ENCODE assay signal across 24 cellular contexts in the genomic region with DNA sequence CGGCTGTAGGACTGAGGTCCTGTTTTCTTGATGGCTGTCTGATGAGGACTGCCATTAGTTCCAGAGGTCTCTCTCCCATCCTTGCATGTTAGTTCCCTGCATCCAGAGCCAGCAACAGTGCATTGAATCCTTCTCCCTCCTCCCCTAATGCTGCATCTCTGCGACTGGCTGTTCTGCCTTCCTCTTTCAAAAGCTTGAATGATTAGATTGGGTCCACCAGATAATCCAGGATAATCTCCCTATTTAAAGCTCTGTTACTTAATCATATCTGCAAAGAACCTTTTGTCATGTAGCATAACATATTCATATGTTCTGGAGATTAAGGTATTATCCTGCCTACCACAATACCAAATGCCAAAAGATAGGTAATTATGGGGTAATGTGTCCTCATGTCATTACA.
A peak's percentile ranks its signal among the peaks of the same experiment; 100 is the strongest.
DNase-seq lines count a peak whose midpoint lies in the region; ATAC-seq and TF ChIP-seq lines count a peak whose summit lies in the region.
"Had no signal": no experiment of that assay in that cellular context is flagged by ENCODE, and none has a peak within 500 bp of the region (broad histone marks: within the 10 kb centered on the region; RNA-seq: fewer than 3 reads in every experiment).

No MANE protein-coding gene starts in this region.

- intact Hi-C loops in stomach (cut with DNase I; ENCODE audit: low total_unique reads), result no loop called here
- intact Hi-C loops in CD4-positive, alpha-beta T cell (cut with DNase I, micrococcal nuclease), result no loop called here

- H3K9me3 ChIP-seq in HAP-1 (no peaks in the 10 kb centered on the region; the same call in none of the 2 replicates), WERI-Rb-1 (ENCODE audit: severe bottlenecking) (no peaks in the 10 kb centered on the region), stomach (no peaks in the 10 kb centered on the region)
- no peaks in the 10 kb centered on the region for H3K9me3 ChIP-seq in CD4-positive, alpha-beta T cell (ENCODE audit: control insufficient read depth, low read length)
- H3K9me3 ChIP-seq: A549; BLaER1 treated with 17β-estradiol and CSF1 and Interleukin-3, amounts not matched to agents 10 nM and 100 nM had no signal

- H3K4me3 Mint-ChIP-seq in CD4-positive, alpha-beta T cell, result no peak overlapping the region
- H3K4me3 Mint-ChIP-seq: B cell; CD4-positive, alpha-beta memory T cell; CD8-positive, alpha-beta memory T cell had no signal

- H3K4me3 ChIP-seq in HAP-1, result no peak overlapping the region
- no peak overlapping the region for H3K4me3 ChIP-seq in WERI-Rb-1 (ENCODE audit: low read depth, low read length)
- no peak overlapping the region for H3K4me3 ChIP-seq in stomach
- H3K4me3 ChIP-seq: A549; BLaER1 treated with 17β-estradiol and CSF1 and Interleukin-3, amounts not matched to agents 10 nM and 100 nM; GM12878 had no signal

- H3K27ac Mint-ChIP-seq in CD4-positive, alpha-beta T cell, result no peak overlapping the region
- H3K27ac Mint-ChIP-seq: B cell; CD4-positive, alpha-beta memory T cell; CD8-positive, alpha-beta memory T cell had no signal

- H3K27me3 ChIP-seq in HAP-1 (ENCODE audit: low read depth) (no peaks in the 10 kb centered on the region), WERI-Rb-1 (ENCODE audit: insufficient read depth, low read depth, severe bottlenecking) (no peaks in the 10 kb centered on the region), stomach (no peaks in the 10 kb centered on the region)
- no peaks in the 10 kb centered on the region for H3K27me3 ChIP-seq in CD4-positive, alpha-beta T cell (ENCODE audit: control insufficient read depth, insufficient read depth, low read length)
- H3K27me3 ChIP-seq: BLaER1 treated with 17β-estradiol and CSF1 and Interleukin-3, amounts not matched to agents 10 nM and 100 nM had no signal

- no peaks in the 10 kb centered on the region for H3K4me1 Mint-ChIP-seq in CD4-positive, alpha-beta T cell (ENCODE audit: low read depth)
- H3K4me1 Mint-ChIP-seq: B cell; CD4-positive, alpha-beta memory T cell; CD8-positive, alpha-beta memory T cell had no signal

- H3K4me1 ChIP-seq in HAP-1 (peaks cover 10% of the 10 kb centered on the region), stomach (no peaks in the 10 kb centered on the region)
- H3K4me1 ChIP-seq: A549; BLaER1 treated with 17β-estradiol and CSF1 and Interleukin-3, amounts not matched to agents 10 nM and 100 nM had no signal

- in situ Hi-C loops in HAP-1 (cut with MboI; ENCODE audit: low sequenced_read_pairs), result no loop called here

- no peak for TF ChIP-seq EP300 in stomach (IDR thresholded peaks at IDR 0.05)

- peaks cover 13% of the 10 kb centered on the region for H3K9me3 Mint-ChIP-seq in CD4-positive, alpha-beta T cell

- 74 to 92% (median 82%) methylated on average over 2 of the region's 2 CpGs for WGBS in stomach, 5 donors

- no peak for ATAC-seq in CD4-positive, alpha-beta T cell (ENCODE audit: poor library complexity)
- ATAC-seq: A549, GM12878 had no signal

- H3K36me3 Mint-ChIP-seq in CD4-positive, alpha-beta T cell (ENCODE audit: low read depth), result no peaks in the 10 kb centered on the region
- H3K36me3 Mint-ChIP-seq: CD4-positive, alpha-beta memory T cell; CD8-positive, alpha-beta memory T cell had no signal

- H3K27ac ChIP-seq in WERI-Rb-1 (no peak overlapping the region), stomach (no peak overlapping the region)
- no peak overlapping the region for H3K27ac ChIP-seq in CD4-positive, alpha-beta T cell (ENCODE audit: low read depth, low read length)
- H3K27ac ChIP-seq: 22Rv1; A549; BLaER1 treated with 17β-estradiol and CSF1 and Interleukin-3, amounts not matched to agents 10 nM and 100 nM; C4-2B had no signal

- POLR2A ChIA-PET in CD4-positive, alpha-beta T cell (lab: Charles Lee), result no interaction called here

- H3K27me3 Mint-ChIP-seq in CD4-positive, alpha-beta T cell, result no peaks in the 10 kb centered on the region
- H3K27me3 Mint-ChIP-seq: B cell; CD4-positive, alpha-beta memory T cell; CD8-positive, alpha-beta memory T cell had no signal

- H3K36me3 ChIP-seq in HAP-1 (replicated peaks) (no peaks in the 10 kb centered on the region), WERI-Rb-1 (no peaks in the 10 kb centered on the region), stomach (no peaks in the 10 kb centered on the region)
- H3K36me3 ChIP-seq: BLaER1 treated with 17β-estradiol and CSF1 and Interleukin-3, amounts not matched to agents 10 nM and 100 nM had no signal

- DNase-seq in NCI-H524 (lab: John Stamatoyannopoulos, UW) (peak; percentile 13 to 48), NCI-H524 treated with DMSO at 0.1 percent for 48 hours (lab: John Stamatoyannopoulos, UW) (no peak), HAP-1 (ENCODE audit: low spot score in 2 of 2) (peak; percentile 55 to 71), NCI-H82 (lab: John Stamatoyannopoulos, UW) (peak; percentile 88), WERI-Rb-1 (peak; percentile 63), stomach (no peak)
- DNase-seq in stimulated activated naive CD4-positive, alpha-beta T cell treated with Interleukin-2 at 50 U/mL for 16 hours (lab: John Stamatoyannopoulos, UW), result no peak
- no peak for DNase-seq in CD4-positive, alpha-beta T cell
- DNase-seq: AML-193; CD4-positive, alpha-beta memory T cell; CD8-positive, alpha-beta memory T cell; COR-L47; DMS 273 treated with DMSO at 0.1 percent for 48 hours; DMS153; DMS79; DND-41; EL; GDM1 had no signal

- no peak for TF ChIP-seq CTCF in WERI-Rb-1 (IDR thresholded peaks at IDR 0.05; ENCODE audit: low read depth, low read length)
- TF ChIP-seq CTCF in stomach (IDR thresholded peaks at IDR 0.05), result no peak
- no peak for TF ChIP-seq CTCF in CD4-positive, alpha-beta T cell (IDR thresholded peaks at IDR 0.05)

- CTCF ChIA-PET in CD4-positive, alpha-beta T cell (lab: Charles Lee), result no interaction called here

- TF ChIP-seq POLR2A in stomach (IDR thresholded peaks at IDR 0.05), result no peak

Comparison
In these comparisons a context has a peak if more than half of its experiments do, and no peak if none do; other contexts are left out.
1. DNase-seq: peak in NCI-H524 (2 of 2), HAP-1 (2 of 2), NCI-H82 (single experiment) and WERI-Rb-1 (single experiment); none in NCI-H524 treated with DMSO at 0.1 percent for 48 hours (single experiment), stomach (single experiment), stimulated activated naive CD4-positive, alpha-beta T cell treated with Interleukin-2 at 50 U/mL for 16 hours (single experiment) and CD4-positive, alpha-beta T cell (0 of 10).